In genomic region chr11:45423475-45424081, GRCh38 we compare ENCODE assay signal across 16 cellular contexts.
"Had no signal": no experiment of that assay in that cellular context is flagged by ENCODE, and none has a peak within 500 bp of the region (broad histone marks: within the 10 kb centered on the region; RNA-seq: fewer than 3 reads in every experiment).

No MANE protein-coding gene starts in this region.

- H3K4me1 ChIP-seq: esophagus squamous epithelium, parathyroid adenoma had no signal

- H3K4me3 ChIP-seq: cardiac muscle cell, esophagus squamous epithelium, mucosa of descending colon had no signal

- H3K27ac ChIP-seq: cardiac muscle cell, esophagus squamous epithelium, neutrophil, parathyroid adenoma, WERI-Rb-1 had no signal

- H3K27me3 ChIP-seq: cardiac muscle cell had no signal

- H3K9ac ChIP-seq: parathyroid adenoma had no signal

- H3K36me3 ChIP-seq: cardiac muscle cell, esophagus squamous epithelium, neutrophil, WERI-Rb-1 had no signal

- DNase-seq: activated CD4-positive, alpha-beta memory T cell treated with anti-CD3 and anti-CD28 coated beads for 36 hours; activated CD4-positive, alpha-beta T cell treated with anti-CD3 and anti-CD28 coated beads for 1 hour; activated T-cell treated with anti-CD3 and anti-CD28 coated beads for 4 hours; amniotic stem cell; cortex of kidney; effector memory CD8-positive, alpha-beta T cell; esophagus squamous epithelium; mucosa of descending colon; naive thymus-derived CD4-positive, alpha-beta T cell; stimulated activated CD4-positive, alpha-beta T cell treated with anti-CD3 and anti-CD28 coated beads, Interleukin-2, amount 100 ng/mL, for 24 hours; stimulated activated naive CD4-positive, alpha-beta T cell treated with Interleukin-2 at 50 U/mL for 16 hours; SW 1271; WERI-Rb-1 had no signal

- H3K9me3 ChIP-seq: mucosa of descending colon, neutrophil had no signal
